Comparison of ENCODE assay signal across 12 cellular contexts in the genomic region with DNA sequence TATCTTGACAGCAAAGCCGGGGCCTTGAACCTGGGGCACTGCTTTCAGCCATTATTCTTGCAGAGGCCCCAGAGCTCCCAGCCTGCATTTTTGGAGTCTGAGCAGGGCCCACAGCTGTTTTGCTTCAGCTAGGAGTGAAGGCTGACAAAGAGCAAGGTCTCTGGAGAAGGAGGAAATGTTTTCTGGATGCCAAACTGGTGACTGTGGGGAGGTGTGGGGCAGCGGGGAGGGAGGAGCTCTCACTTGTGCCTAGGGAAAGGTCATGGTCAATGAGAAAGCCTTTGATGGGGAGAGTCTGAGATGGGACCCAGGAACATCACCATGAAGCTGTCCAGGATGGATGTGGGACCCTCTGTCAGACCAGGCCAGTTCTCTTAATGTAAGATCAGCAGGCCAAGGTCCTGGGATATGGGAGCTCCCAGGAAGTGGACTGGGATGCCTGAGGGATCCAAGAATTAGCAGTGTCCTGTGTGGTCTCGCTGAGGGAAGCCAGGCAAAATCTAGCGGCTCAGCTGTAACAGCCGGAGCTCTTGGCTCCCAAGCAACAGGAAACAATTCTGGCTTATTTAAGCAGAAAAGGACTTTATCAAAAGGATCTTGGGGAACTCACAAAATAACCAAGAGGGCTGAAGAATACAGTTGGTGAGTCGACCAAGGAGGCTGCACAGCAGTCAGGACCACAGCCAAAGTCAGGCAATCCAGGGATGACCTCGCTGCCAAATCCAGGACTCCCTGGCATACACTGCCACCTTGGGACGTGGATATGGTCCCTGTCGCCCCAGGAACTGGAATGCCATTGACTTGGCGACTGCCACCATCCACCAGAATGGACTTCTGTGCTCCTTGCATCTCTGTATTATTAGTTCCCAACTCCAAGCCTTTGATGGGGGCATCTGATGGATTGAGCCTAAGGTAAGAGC.
A peak's percentile ranks its signal among the peaks of the same experiment; 100 is the strongest.
DNase-seq lines count a peak whose midpoint lies in the region; ATAC-seq, FAIRE-seq and TF ChIP-seq lines count a peak whose summit lies in the region.
"Had no signal": no experiment of that assay in that cellular context is flagged by ENCODE, and none has a peak within 500 bp of the region (broad histone marks: within the 10 kb centered on the region; RNA-seq: fewer than 3 reads in every experiment).

No MANE protein-coding gene starts in this region.

- H3K27me3 ChIP-seq in adipocyte (replicated peaks; ENCODE audit: control insufficient read depth, insufficient read depth, low read length) (peaks cover 8% of the 10 kb centered on the region), left ventricle myocardium inferior (ENCODE audit: low read depth) (no peaks in the 10 kb centered on the region), skeletal muscle satellite cell (ENCODE audit: control insufficient read depth, insufficient read depth, low read length) (no peaks in the 10 kb centered on the region), esophagus muscularis mucosa (no peaks in the 10 kb centered on the region)

- no peak for ATAC-seq in stimulated activated memory B cell treated with anti-CD40 and anti-IgM and Interleukin-4, amounts not matched to agents 10 μg/mL and 1 μg/mL and 100 μg/mL, for 72 hours
- no peak for ATAC-seq in HG03039 (IDR thresholded peaks at IDR 0.05; ENCODE audit: unreplicated experiment)

- H3K4me1 Mint-ChIP-seq in activated naive CD4-positive, alpha-beta T cell treated with anti-CD3 and anti-CD28 coated beads for 36 hours (ENCODE audit: low read depth): peaks cover 8% of the 10 kb centered on the region
- H3K4me1 Mint-ChIP-seq in stimulated activated memory B cell treated with anti-CD40 and anti-IgM and Interleukin-4, amounts not matched to agents 10 μg/mL and 1 μg/mL and 100 μg/mL, for 72 hours: peaks cover 8% of the 10 kb centered on the region

- H3K4me3 ChIP-seq in adipocyte (ENCODE audit: low read length) (no peak overlapping the region), left ventricle myocardium inferior (no peak overlapping the region), skeletal muscle satellite cell (ENCODE audit: low read length) (no peak overlapping the region), esophagus muscularis mucosa (no peak overlapping the region)

- WGBS in esophagus muscularis mucosa: 59% methylated on average over 8 of the region's 10 CpGs

- no peaks in the 10 kb centered on the region for H3K27me3 Mint-ChIP-seq in activated naive CD4-positive, alpha-beta T cell treated with anti-CD3 and anti-CD28 coated beads for 36 hours (ENCODE audit: low read depth)
- no peaks in the 10 kb centered on the region for H3K27me3 Mint-ChIP-seq in stimulated activated memory B cell treated with anti-CD40 and anti-IgM and Interleukin-4, amounts not matched to agents 10 μg/mL and 1 μg/mL and 100 μg/mL, for 72 hours

- no peak overlapping the region for H3K27ac Mint-ChIP-seq in activated naive CD4-positive, alpha-beta T cell treated with anti-CD3 and anti-CD28 coated beads for 36 hours
- no peak overlapping the region for H3K27ac Mint-ChIP-seq in stimulated activated memory B cell treated with anti-CD40 and anti-IgM and Interleukin-4, amounts not matched to agents 10 μg/mL and 1 μg/mL and 100 μg/mL, for 72 hours
- H3K27ac Mint-ChIP-seq: activated T-helper 1 cell treated with anti-CD3 and anti-CD28 coated beads, Interleukin-12 subunit alpha, Interleukin-12 subunit beta, Interleukin-2, Interleukin-4 antibody, amounts not matched to agents 30 ng/mL and 10 ng/mL and 1 ng/mL, durations not matched to agents 14 hours and 24 hours and 36 hours had no signal

- H3K36me3 ChIP-seq in adipocyte (ENCODE audit: control insufficient read depth, insufficient read depth, low read length, severe bottlenecking): no peaks in the 10 kb centered on the region
- H3K36me3 ChIP-seq in left ventricle myocardium inferior: no peaks in the 10 kb centered on the region
- H3K36me3 ChIP-seq in skeletal muscle satellite cell (ENCODE audit: insufficient read depth, low read length): no peaks in the 10 kb centered on the region
- H3K36me3 ChIP-seq in esophagus muscularis mucosa: no peaks in the 10 kb centered on the region

- CTCF ChIA-PET in activated naive CD4-positive, alpha-beta T cell treated with anti-CD3 and anti-CD28 coated beads for 36 hours (lab: Charles Lee): no interaction called here

- TF ChIP-seq EP300 in esophagus muscularis mucosa (IDR thresholded peaks at IDR 0.05): no peak

- TF ChIP-seq CTCF in left ventricle myocardium inferior (IDR thresholded peaks at IDR 0.05; ENCODE audit: borderline replicate concordance): no peak
- no peak for TF ChIP-seq CTCF in esophagus muscularis mucosa (IDR thresholded peaks at IDR 0.05)

- H3K9me3 Mint-ChIP-seq in activated naive CD4-positive, alpha-beta T cell treated with anti-CD3 and anti-CD28 coated beads for 36 hours: no peaks in the 10 kb centered on the region
- H3K9me3 Mint-ChIP-seq in stimulated activated memory B cell treated with anti-CD40 and anti-IgM and Interleukin-4, amounts not matched to agents 10 μg/mL and 1 μg/mL and 100 μg/mL, for 72 hours: no peaks in the 10 kb centered on the region
- H3K9me3 Mint-ChIP-seq: activated T-helper 1 cell treated with anti-CD3 and anti-CD28 coated beads, Interleukin-12 subunit alpha, Interleukin-12 subunit beta, Interleukin-2, Interleukin-4 antibody, amounts not matched to agents 30 ng/mL and 10 ng/mL and 1 ng/mL, durations not matched to agents 14 hours and 24 hours and 36 hours had no signal

- H3K27ac ChIP-seq in left ventricle myocardium inferior (replicated peaks) (peak overlapping the region; percentile 44), esophagus muscularis mucosa (replicated peaks in 1 of 4) (no peak overlapping the region)

- H3K9me3 ChIP-seq in adipocyte (ENCODE audit: control insufficient read depth, low read length) (no peaks in the 10 kb centered on the region), left ventricle myocardium inferior (replicated peaks) (no peaks in the 10 kb centered on the region), skeletal muscle satellite cell (replicated peaks; ENCODE audit: low read length) (no peaks in the 10 kb centered on the region), esophagus muscularis mucosa (no peaks in the 10 kb centered on the region)

- intact Hi-C loops in left ventricle myocardium inferior (cut with micrococcal nuclease) (no loop called here), esophagus muscularis mucosa (cut with DNase I) (loop anchor here (10.0 kb wide), 2 partner anchors 88 to 528 kb away; no protein-coding TSS in a partner anchor)
- intact Hi-C loops in activated naive CD4-positive, alpha-beta T cell treated with anti-CD3 and anti-CD28 coated beads for 36 hours (cut with micrococcal nuclease): loop anchor here (10.0 kb wide), 2 partner anchors 248 to 608 kb away; no protein-coding TSS in a partner anchor

- H3K4me2 ChIP-seq in skeletal muscle satellite cell (ENCODE audit: low read length): peak overlapping the region; percentile 1

- DNase-seq in H54 (ENCODE audit: insufficient read length, low spot score) (peak; percentile 30), adipocyte (ENCODE audit: low read depth) (peak; percentile 48), left ventricle myocardium inferior (no peak), esophagus muscularis mucosa (ENCODE audit: extremely low spot score) (no peak)
- no peak for DNase-seq in activated naive CD4-positive, alpha-beta T cell treated with anti-CD3 and anti-CD28 coated beads for 36 hours
- DNase-seq: NCI-H1930, T-helper 9 cell had no signal

- no peaks in the 10 kb centered on the region for H3K36me3 Mint-ChIP-seq in activated naive CD4-positive, alpha-beta T cell treated with anti-CD3 and anti-CD28 coated beads for 36 hours (ENCODE audit: low read depth)
- H3K36me3 Mint-ChIP-seq in stimulated activated memory B cell treated with anti-CD40 and anti-IgM and Interleukin-4, amounts not matched to agents 10 μg/mL and 1 μg/mL and 100 μg/mL, for 72 hours: no peaks in the 10 kb centered on the region

- H3K9ac ChIP-seq in adipocyte (ENCODE audit: low read length) (no peak overlapping the region), skeletal muscle satellite cell (ENCODE audit: low read depth, low read length) (peak overlapping the region; percentile 52)

- TF ChIP-seq POLR2A in H54 (IDR thresholded peaks at IDR 0.05; ENCODE audit: low read depth, low read length) (no peak), esophagus muscularis mucosa (IDR thresholded peaks at IDR 0.05; ENCODE audit: low read depth) (no peak)

- peaks cover 9% of the 10 kb centered on the region for H3K4me1 ChIP-seq in adipocyte (ENCODE audit: control insufficient read depth, insufficient read depth, low read length)
- H3K4me1 ChIP-seq in left ventricle myocardium inferior: peaks cover 25% of the 10 kb centered on the region
- peaks cover 22% of the 10 kb centered on the region for H3K4me1 ChIP-seq in skeletal muscle satellite cell (ENCODE audit: control insufficient read depth, insufficient read depth, low read length)
- peaks cover 0 to 29% (median 17%) of the 10 kb centered on the region in 4 donors for H3K4me1 ChIP-seq in esophagus muscularis mucosa

- no peak for FAIRE-seq in H54 (lab: Jason Lieb, UNC)
- FAIRE-seq: GM19239 had no signal

- no peak overlapping the region for H3K4me3 Mint-ChIP-seq in activated naive CD4-positive, alpha-beta T cell treated with anti-CD3 and anti-CD28 coated beads for 36 hours
- no peak overlapping the region for H3K4me3 Mint-ChIP-seq in stimulated activated memory B cell treated with anti-CD40 and anti-IgM and Interleukin-4, amounts not matched to agents 10 μg/mL and 1 μg/mL and 100 μg/mL, for 72 hours
- H3K4me3 Mint-ChIP-seq: activated T-helper 1 cell treated with anti-CD3 and anti-CD28 coated beads, Interleukin-12 subunit alpha, Interleukin-12 subunit beta, Interleukin-2, Interleukin-4 antibody, amounts not matched to agents 30 ng/mL and 10 ng/mL and 1 ng/mL, durations not matched to agents 14 hours and 24 hours and 36 hours had no signal

Comparison
In these comparisons a context has a peak if more than half of its experiments do, and no peak if none do; other contexts are left out.
1. DNase-seq: peak in H54 (single experiment) and adipocyte (single experiment); none in left ventricle myocardium inferior (single experiment), activated naive CD4-positive, alpha-beta T cell treated with anti-CD3 and anti-CD28 coated beads for 36 hours (single experiment) and esophagus muscularis mucosa (single experiment).